In genomic region chr4:153084939-153085630, GRCh38 we compare ENCODE assay signal across 8 cellular contexts.
A peak's percentile ranks its signal among the peaks of the same experiment; 100 is the strongest.
DNase-seq lines count a peak whose midpoint lies in the region; ATAC-seq and TF ChIP-seq lines count a peak whose summit lies in the region.

No MANE protein-coding gene starts in this region.

- peak; percentile 63 for ATAC-seq in HG02973 (IDR thresholded peaks at IDR 0.05; ENCODE audit: unreplicated experiment)
- ATAC-seq in activated CD8-positive, alpha-beta T cell treated with anti-CD3 and anti-CD28 coated beads, Interleukin-2, amount 10 ng/mL, durations not matched to agents 7 days and 5 days: peak; percentile 74

- H3K36me3 Mint-ChIP-seq in activated CD8-positive, alpha-beta T cell treated with anti-CD3 and anti-CD28 coated beads, Interleukin-2, amount 10 ng/mL, durations not matched to agents 7 days and 5 days (ENCODE audit: low read depth): no peaks in the 10 kb centered on the region

- H3K4me3 ChIP-seq in dorsolateral prefrontal cortex: no peak overlapping the region

- H3K27ac ChIP-seq in dorsolateral prefrontal cortex: peak overlapping the region in 58 of 59 donors; percentile 83 to 100 (median 98)

- CTCF ChIA-PET in activated CD8-positive, alpha-beta T cell treated with anti-CD3 and anti-CD28 coated beads, Interleukin-2, amount 10 ng/mL, durations not matched to agents 7 days and 5 days (lab: Charles Lee): interaction anchor here (0.8 to 8.9 kb wide), 25 partner anchors 10 to 566 kb away, joined by 3 to 323 read pairs (median 6); partner anchors contain the start of genes ARFIP1, FHDC1 and TIGD4

- H3K27me3 ChIP-seq in dorsolateral prefrontal cortex: no peaks in the 10 kb centered on the region

- peak; percentile 83 to 99 (median 95) for TF ChIP-seq CTCF in dorsolateral prefrontal cortex (IDR thresholded peaks at IDR 0.05 in 54 of 56, conservative IDR thresholded peaks at IDR 0.05 in 2 of 56; ENCODE audit: low read depth in 1 of 56, partially characterized antibody in 56 of 56)

- H3K4me3 Mint-ChIP-seq in activated CD8-positive, alpha-beta T cell treated with anti-CD3 and anti-CD28 coated beads, Interleukin-2, amount 10 ng/mL, durations not matched to agents 7 days and 5 days: no peak overlapping the region

- H3K4me1 Mint-ChIP-seq in activated CD8-positive, alpha-beta T cell treated with anti-CD3 and anti-CD28 coated beads, Interleukin-2, amount 10 ng/mL, durations not matched to agents 7 days and 5 days (ENCODE audit: low read depth): peaks cover 54% of the 10 kb centered on the region

- DNase-seq in SHP77 treated with DMSO at 0.1 percent for 48 hours (lab: John Stamatoyannopoulos, UW) (peak; percentile 6), SHP77 (lab: John Stamatoyannopoulos, UW) (no peak), NCI-H748 treated with DMSO at 0.1 percent for 48 hours (lab: John Stamatoyannopoulos, UW) (peak; percentile 1), dorsolateral prefrontal cortex (peak; percentile 63 to 84 (median 79)), lung microvascular endothelial cell (ENCODE audit: low read depth in 2 of 2) (peak; percentile 68 to 75)
- peak; percentile 83 for DNase-seq in activated CD8-positive, alpha-beta T cell treated with anti-CD3 and anti-CD28 coated beads, Interleukin-2, amount 10 ng/mL, durations not matched to agents 7 days and 5 days
- DNase-seq in stimulated activated CD8-positive, alpha-beta memory T cell treated with anti-CD3 and anti-CD28 coated beads, Interleukin-15, amount 100 ng/mL, for 24 hours (ENCODE audit: low read depth): peak; percentile 84

- intact Hi-C loops in dorsolateral prefrontal cortex (cut with DNase I): loop anchor here (5.0 to 10.0 kb wide), 4 partner anchors 238 to 560 kb away; partner anchors contain the start of gene MND1 (in 1 of the 2)

- H3K27ac Mint-ChIP-seq in activated CD8-positive, alpha-beta T cell treated with anti-CD3 and anti-CD28 coated beads, Interleukin-2, amount 10 ng/mL, durations not matched to agents 7 days and 5 days: peak overlapping the region; percentile 9

- H3K27me3 Mint-ChIP-seq in activated CD8-positive, alpha-beta T cell treated with anti-CD3 and anti-CD28 coated beads, Interleukin-2, amount 10 ng/mL, durations not matched to agents 7 days and 5 days (ENCODE audit: low read depth): peaks cover 22% of the 10 kb centered on the region

- POLR2A ChIA-PET in activated CD8-positive, alpha-beta T cell treated with anti-CD3 and anti-CD28 coated beads, Interleukin-2, amount 10 ng/mL, durations not matched to agents 7 days and 5 days (lab: Charles Lee): interaction anchor here (0.7 to 1.2 kb wide), 2 partner anchors 11 to 29 kb away, joined by 3 read pairs; no protein-coding TSS in a partner anchor

- no peaks in the 10 kb centered on the region for H3K9me3 Mint-ChIP-seq in activated CD8-positive, alpha-beta T cell treated with anti-CD3 and anti-CD28 coated beads, Interleukin-2, amount 10 ng/mL, durations not matched to agents 7 days and 5 days (ENCODE audit: insufficient read depth)

Comparison
In these comparisons a context has a peak if more than half of its experiments do, and no peak if none do; other contexts are left out.
1. DNase-seq: peak in SHP77 treated with DMSO at 0.1 percent for 48 hours (single experiment), NCI-H748 treated with DMSO at 0.1 percent for 48 hours (single experiment), activated CD8-positive, alpha-beta T cell treated with anti-CD3 and anti-CD28 coated beads, Interleukin-2, amount 10 ng/mL, durations not matched to agents 7 days and 5 days (single experiment), dorsolateral prefrontal cortex (10 of 10), lung microvascular endothelial cell (2 of 2) and stimulated activated CD8-positive, alpha-beta memory T cell treated with anti-CD3 and anti-CD28 coated beads, Interleukin-15, amount 100 ng/mL, for 24 hours (single experiment); none in SHP77 (0 of 2).